ENCODE assay signal across 9 cellular contexts in genomic region chr19:51338563-51339312, GRCh38. TPM values are rescaled to one million over a fixed set of nuclear protein-coding genes. Genes with fewer than 3 reads are reported as not detected.
DNase-seq lines count a peak whose midpoint lies in the region; ATAC-seq and FAIRE-seq lines count a peak whose summit lies in the region.
"Had no signal": no experiment of that assay in that cellular context is flagged by ENCODE, and none has a peak within 500 bp of the region (broad histone marks: within the 10 kb centered on the region; RNA-seq: fewer than 3 reads in every experiment).

No MANE protein-coding gene starts in this region.

- peaks cover 14 to 23% of the 10 kb centered on the region in 2 donors for H3K4me1 Mint-ChIP-seq in natural killer cell treated with Interleukin-12 subunit alpha and Interleukin-12 subunit beta and Interleukin-15 and Interleukin-18, amount 100 ng/mL, for 72 hours (ENCODE audit: low read depth in 2 of 2)
- peaks cover 27 to 46% of the 10 kb centered on the region in 2 donors for H3K4me1 Mint-ChIP-seq in stimulated activated naive B cell treated with anti-CD40 and anti-IgM and Interleukin-4, amounts not matched to agents 10 μg/mL and 1 μg/mL and 100 μg/mL, for 72 hours

- no peaks in the 10 kb centered on the region for H3K9me3 Mint-ChIP-seq in natural killer cell treated with Interleukin-12 subunit alpha and Interleukin-12 subunit beta and Interleukin-15 and Interleukin-18, amount 100 ng/mL, for 72 hours
- no peaks in the 10 kb centered on the region for H3K9me3 Mint-ChIP-seq in stimulated activated naive B cell treated with anti-CD40 and anti-IgM and Interleukin-4, amounts not matched to agents 10 μg/mL and 1 μg/mL and 100 μg/mL, for 72 hours

- peaks cover 0 to 7% of the 10 kb centered on the region in 2 donors for H3K27me3 Mint-ChIP-seq in natural killer cell treated with Interleukin-12 subunit alpha and Interleukin-12 subunit beta and Interleukin-15 and Interleukin-18, amount 100 ng/mL, for 72 hours
- H3K27me3 Mint-ChIP-seq in stimulated activated naive B cell treated with anti-CD40 and anti-IgM and Interleukin-4, amounts not matched to agents 10 μg/mL and 1 μg/mL and 100 μg/mL, for 72 hours = peaks cover 16 to 17% of the 10 kb centered on the region in 2 donors

- no peak for FAIRE-seq in RCC 7860 (lab: Jason Lieb, UNC)

- H3K4me3 Mint-ChIP-seq in natural killer cell treated with Interleukin-12 subunit alpha and Interleukin-12 subunit beta and Interleukin-15 and Interleukin-18, amount 100 ng/mL, for 72 hours = peak overlapping the region; percentile 97
- peak overlapping the region; percentile 91 to 94 for H3K4me3 Mint-ChIP-seq in stimulated activated naive B cell treated with anti-CD40 and anti-IgM and Interleukin-4, amounts not matched to agents 10 μg/mL and 1 μg/mL and 100 μg/mL, for 72 hours

- no peaks in the 10 kb centered on the region for H3K36me3 Mint-ChIP-seq in natural killer cell treated with Interleukin-12 subunit alpha and Interleukin-12 subunit beta and Interleukin-15 and Interleukin-18, amount 100 ng/mL, for 72 hours
- peaks cover 2 to 8% of the 10 kb centered on the region in 2 donors for H3K36me3 Mint-ChIP-seq in stimulated activated naive B cell treated with anti-CD40 and anti-IgM and Interleukin-4, amounts not matched to agents 10 μg/mL and 1 μg/mL and 100 μg/mL, for 72 hours

- peak overlapping the region; percentile 6 to 19 for H3K27ac Mint-ChIP-seq in natural killer cell treated with Interleukin-12 subunit alpha and Interleukin-12 subunit beta and Interleukin-15 and Interleukin-18, amount 100 ng/mL, for 72 hours
- peak overlapping the region; percentile 84 for H3K27ac Mint-ChIP-seq in stimulated activated naive B cell treated with anti-CD40 and anti-IgM and Interleukin-4, amounts not matched to agents 10 μg/mL and 1 μg/mL and 100 μg/mL, for 72 hours

- peak; percentile 42 for ATAC-seq in HG03565 (IDR thresholded peaks at IDR 0.05; ENCODE audit: unreplicated experiment)
- ATAC-seq in natural killer cell treated with Interleukin-12 subunit alpha and Interleukin-12 subunit beta and Interleukin-15 and Interleukin-18, amount 100 ng/mL, for 72 hours = peak; percentile 78 to 80
- ATAC-seq in stimulated activated naive B cell treated with anti-CD40 and anti-IgM and Interleukin-4, amounts not matched to agents 10 μg/mL and 1 μg/mL and 100 μg/mL, for 72 hours (replicated peaks) = peak; percentile 75

- DNase-seq in C1 segment of cervical spinal cord (lab: John Stamatoyannopoulos, UW) (peak in 12 of 14 donors; percentile 30 to 82 (median 59)), GM19240 (ENCODE audit: insufficient read length, low spot score) (peak; percentile 94), RCC 7860 (ENCODE audit: low spot score) (peak; percentile 46), fibroblast of peridontal ligament (ENCODE audit: extremely low read depth) (peak; percentile 63)
- peak; percentile 74 to 75 for DNase-seq in activated T-helper 1 cell treated with anti-CD3 and anti-CD28 coated beads, Interleukin-2, amount 50 U/mL, for 16 hours (ENCODE audit: low read depth in 1 of 2, low spot score in 1 of 2)
- DNase-seq in natural killer cell treated with Interleukin-12 subunit alpha and Interleukin-12 subunit beta and Interleukin-15 and Interleukin-18, amount 100 ng/mL, for 72 hours (ENCODE audit: low spot score) = peak; percentile 83
- peak; percentile 78 for DNase-seq in stimulated activated naive B cell treated with anti-CD40 and anti-IgM and Interleukin-4, amounts not matched to agents 10 μg/mL and 1 μg/mL and 100 μg/mL, for 72 hours

RNA-seq across cellular contexts. Expression of gene VSIG10L, which starts 3.2 kb away (rescaled TPM):
- total RNA-seq in natural killer cell treated with Interleukin-12 subunit alpha and Interleukin-12 subunit beta and Interleukin-15 and Interleukin-18, amount 100 ng/mL, for 72 hours = 1 to 10 TPM; 1.0 to 2.0 TPM

RNA-seq across cellular contexts. Expression of gene IGLON5, which starts 27.3 kb away (rescaled TPM):
- total RNA-seq in natural killer cell treated with Interleukin-12 subunit alpha and Interleukin-12 subunit beta and Interleukin-15 and Interleukin-18, amount 100 ng/mL, for 72 hours = under 1 TPM in 1 of 2 donors, not detected in 1; 0.59 TPM
- total RNA-seq: T-helper 2 cell treated with Interferon-gamma antibody and Interleukin-4, amounts not matched to agents 100 ng/mL and 5 ng/mL, for 36 hours had no signal

RNA-seq across cellular contexts. Expression of gene ETFB, which starts 27.4 kb away (rescaled TPM):
- 10 to 100 TPM; 41.1 to 83.8 TPM for total RNA-seq in natural killer cell treated with Interleukin-12 subunit alpha and Interleukin-12 subunit beta and Interleukin-15 and Interleukin-18, amount 100 ng/mL, for 72 hours

RNA-seq across cellular contexts. Expression of gene CLDND2, which starts 30.1 kb away (rescaled TPM):
- 10 to 100 TPM; 49.6 to 74.3 TPM for total RNA-seq in natural killer cell treated with Interleukin-12 subunit alpha and Interleukin-12 subunit beta and Interleukin-15 and Interleukin-18, amount 100 ng/mL, for 72 hours

RNA-seq across cellular contexts. Expression of gene NKG7, which starts 33.7 kb away (rescaled TPM):
- total RNA-seq in natural killer cell treated with Interleukin-12 subunit alpha and Interleukin-12 subunit beta and Interleukin-15 and Interleukin-18, amount 100 ng/mL, for 72 hours = 1,000 to 10,000 TPM; 1,196 to 2,045 TPM

Comparison
In these comparisons a context has a peak if more than half of its experiments do, and no peak if none do; other contexts are left out.
1. Peak in every context shown above with its lines: DNase-seq and ATAC-seq.